Comparison of ENCODE assay signal across 8 cellular contexts in genomic region chr13:106567421-106568224, GRCh38. TPM values are rescaled to one million over a fixed set of nuclear protein-coding genes. Genes with fewer than 3 reads are reported as not detected.
A peak's percentile ranks its signal among the peaks of the same experiment; 100 is the strongest.
DNase-seq lines count a peak whose midpoint lies in the region; ATAC-seq, FAIRE-seq and TF ChIP-seq lines count a peak whose summit lies in the region.

TSS of gene ARGLU1 (minus strand) at chr13:106568137. CDS start at chr13:106567919, 218 bp downstream.

- in situ Hi-C loops in G401 (cut with HindIII; ENCODE audit: low sequenced_read_pairs) = no loop called here

- TF ChIP-seq POLR2A in H54 (IDR thresholded peaks at IDR 0.05; ENCODE audit: low read depth, low read length) = peak; percentile 91
- peak; percentile 97 for TF ChIP-seq POLR2A in ovary (IDR thresholded peaks at IDR 0.05)
- peak; percentile 78 to 95 for TF ChIP-seq POLR2A in thyroid gland (IDR thresholded peaks at IDR 0.05)

- peak; percentile 93 for ATAC-seq in SK-N-SH treated with all-trans-retinoic acid at 6 μM for 48 hours
- peak; percentile 77 to 87 for ATAC-seq in activated naive CD4-positive, alpha-beta T cell treated with anti-CD3 and anti-CD28 coated beads, Interleukin-2, amount 50 U/mL, for 72 hours

- H3K4me3 ChIP-seq in ovary (peak within 1 kb of the TSS; percentile 85), thyroid gland (replicated peaks in 1 of 3) (peak within 1 kb of the TSS; percentile 75 to 99 (median 94))

- H3K9me3 ChIP-seq in ovary (no peaks in the 10 kb centered on the region), thyroid gland (no peaks in the 10 kb centered on the region)

- H3K27ac ChIP-seq in ovary (peak within 1 kb of the TSS; percentile 89 to 90), thyroid gland (peak within 1 kb of the TSS; percentile 92 to 99 (median 98))

- peak; percentile 64 for DNase-seq in G401 (ENCODE audit: low spot score)
- peak; percentile 84 for DNase-seq in H54 (ENCODE audit: insufficient read length, low spot score)
- DNase-seq in LoVo (ENCODE audit: low spot score) = peak; percentile 93
- peak; percentile 95 for DNase-seq in activated naive CD4-positive, alpha-beta T cell treated with anti-CD3 and anti-CD28 coated beads, Interleukin-2, amount 50 U/mL, for 72 hours (ENCODE audit: low spot score in 2 of 2)
- DNase-seq in head of caudate nucleus = peak; percentile 77 to 98 (median 94)
- peak; percentile 93 to 98 (median 96) for DNase-seq in ovary
- DNase-seq in thyroid gland = peak; percentile 90 to 94

- peaks cover 0 to 5% of the 10 kb centered on the region in 2 donors for H3K9me3 Mint-ChIP-seq in activated naive CD4-positive, alpha-beta T cell treated with anti-CD3 and anti-CD28 coated beads, Interleukin-2, amount 50 U/mL, for 72 hours

- H3K4me1 ChIP-seq in ovary (ENCODE audit: insufficient read depth) (peaks cover 10% of the 10 kb centered on the region), thyroid gland (peaks cover 23 to 36% of the 10 kb centered on the region in 2 donors)

- no peak for TF ChIP-seq EP300 in ovary (IDR thresholded peaks at IDR 0.05)

- H3K27me3 ChIP-seq in ovary = no peaks in the 10 kb centered on the region
- no peaks in the 10 kb centered on the region for H3K27me3 ChIP-seq in thyroid gland

- no peak for FAIRE-seq in H54 (lab: Jason Lieb, UNC)

- H3K36me3 Mint-ChIP-seq in activated naive CD4-positive, alpha-beta T cell treated with anti-CD3 and anti-CD28 coated beads, Interleukin-2, amount 50 U/mL, for 72 hours = peaks cover 18 to 28% of the 10 kb centered on the region in 2 donors

- H3K36me3 ChIP-seq in ovary = no peaks in the 10 kb centered on the region
- H3K36me3 ChIP-seq in thyroid gland = no peaks in the 10 kb centered on the region

- H3K27ac Mint-ChIP-seq in activated naive CD4-positive, alpha-beta T cell treated with anti-CD3 and anti-CD28 coated beads, Interleukin-2, amount 50 U/mL, for 72 hours = peak within 1 kb of the TSS; percentile 99 to 100

- peak in 1 of 3 donors; percentile 26 for TF ChIP-seq CTCF in ovary (IDR thresholded peaks at IDR 0.05)
- no peak for TF ChIP-seq CTCF in thyroid gland (IDR thresholded peaks at IDR 0.05)

- 1% methylated on average over 82 to 109 of the region's 109 CpGs for WGBS in ovary, 3 donors
- 1% methylated on average over 49 to 58 of the region's 109 CpGs for WGBS in thyroid gland, 2 donors

- intact Hi-C loops in head of caudate nucleus (cut with DNase I) (loop anchor here (10.0 kb wide), 1 partner anchor 347 kb away; no protein-coding TSS in a partner anchor), ovary (cut with DNase I) (no loop called here), thyroid gland (cut with DNase I) (no loop called here)

TF ChIP-seq in SK-N-SH treated with all-trans-retinoic acid at 6 μM for 48 hours, 23 proteins besides CTCF, POLR2A, EP300 and RAD21:
- TF ChIP-seq TSHZ2 (CRISPR knock-in tag; IDR thresholded peaks at IDR 0.05) (0 out of 2 replicates have a peak, but pooled peaks have one; percentile 38), CSDC2 (CRISPR knock-in tag; IDR thresholded peaks at IDR 0.05) (0 out of 2 replicates have a peak, but pooled peaks have one; percentile 16), ARNTL (CRISPR knock-in tag; IDR thresholded peaks at IDR 0.05; ENCODE audit: borderline replicate concordance, low read depth) (no peak), ZNF70 (CRISPR knock-in tag; IDR thresholded peaks at IDR 0.05) (no peak)

RNA-seq across cellular contexts. Expression of gene ARGLU1, which starts in this region (rescaled TPM):
- total RNA-seq in G401 (2014; rRNA removed; shearing (Covaris generic)) = 38.3 and 83.7 TPM in 2 replicates
- total RNA-seq in activated naive CD4-positive, alpha-beta T cell treated with anti-CD3 and anti-CD28 coated beads, Interleukin-2, amount 50 U/mL, for 72 hours = 10 to 100 TPM; 78.2 to 79.3 TPM
- total RNA-seq in ovary (100 to 1,000 TPM in 2 of 7 donors, 10 to 100 TPM in 5; 72.6 to 136 (median 76.8) TPM), thyroid gland (100 to 1,000 TPM in 3 of 4 donors, 10 to 100 TPM in 1; 73.9 to 165 (median 119) TPM)
- 100 to 1,000 TPM in 1 of 2 donors, 10 to 100 TPM in 1; 72.5 to 108 TPM for polyA plus RNA-seq in ovary

Comparison
In these comparisons a context has a peak if more than half of its experiments do, and no peak if none do; other contexts are left out.
1. Peak in every context shown above with its lines: DNase-seq, ATAC-seq, H3K4me3 ChIP-seq and H3K27ac ChIP-seq.